Comparison of ENCODE assay signal across 23 cellular contexts in genomic region chr2:7473135-7473771, GRCh38.
A peak's percentile ranks its signal among the peaks of the same experiment; 100 is the strongest.
DNase-seq lines count a peak whose midpoint lies in the region; ATAC-seq, FAIRE-seq and TF ChIP-seq lines count a peak whose summit lies in the region.
"Had no signal": no experiment of that assay in that cellular context is flagged by ENCODE, and none has a peak within 500 bp of the region (broad histone marks: within the 10 kb centered on the region; RNA-seq: fewer than 3 reads in every experiment).

No MANE protein-coding gene starts in this region.

- intact Hi-C loops in HepG2 (cut with micrococcal nuclease; ENCODE audit: unreplicated experiment) = no loop called here
- intact Hi-C loops in right lobe of liver (cut with DNase I) = no loop called here

- H3K4me3 Mint-ChIP-seq in T-helper 2 cell treated with Interferon-gamma antibody and Interleukin-4, amounts not matched to agents 5 μg/mL and 100 μg/mL, for 36 hours = peak overlapping the region; percentile 30
- no peak overlapping the region for H3K4me3 Mint-ChIP-seq in activated naive CD8-positive, alpha-beta T cell
- H3K4me3 Mint-ChIP-seq in stimulated activated naive CD8-positive, alpha-beta T cell treated with anti-CD3 and anti-CD28 coated beads, Interleukin-15, amount 100 ng/mL, for 72 hours = peak overlapping the region; percentile 13 to 58
- H3K4me3 Mint-ChIP-seq: CD4-positive, alpha-beta memory T cell had no signal

- TF ChIP-seq EP300 in HepG2 (IDR thresholded peaks at IDR 0.05; ENCODE audit: low read depth in 2 of 2, low read length in 2 of 2) (no peak), HepG2 (CRISPR knock-in tag; IDR thresholded peaks at IDR 0.05; ENCODE audit: borderline replicate concordance) (no peak)

- no peaks in the 10 kb centered on the region for H3K36me3 ChIP-seq in HepG2 (replicated peaks in 1 of 2; ENCODE audit: control insufficient read depth in 1 of 2, insufficient read depth in 2 of 2, low read length in 2 of 2)
- no peaks in the 10 kb centered on the region for H3K36me3 ChIP-seq in right lobe of liver

- H3K9me3 Mint-ChIP-seq in T-helper 2 cell treated with Interferon-gamma antibody and Interleukin-4, amounts not matched to agents 5 μg/mL and 100 μg/mL, for 36 hours = peaks cover 6% of the 10 kb centered on the region
- H3K9me3 Mint-ChIP-seq in activated naive CD8-positive, alpha-beta T cell (ENCODE audit: low read depth) = no peaks in the 10 kb centered on the region
- peaks cover 11 to 24% of the 10 kb centered on the region in 2 donors for H3K9me3 Mint-ChIP-seq in stimulated activated naive CD8-positive, alpha-beta T cell treated with anti-CD3 and anti-CD28 coated beads, Interleukin-15, amount 100 ng/mL, for 72 hours

- H3K27ac ChIP-seq in HepG2 (ENCODE audit: extremely low read length, insufficient read depth, low read length) = no peak overlapping the region
- no peak overlapping the region for H3K27ac ChIP-seq in right lobe of liver
- H3K27ac ChIP-seq: GM23248 had no signal

- 3% methylated on average over 7 of the region's 7 CpGs for WGBS in HepG2 (ENCODE audit: low lambda C conversion rate)
- 36% methylated on average over 7 of the region's 7 CpGs for WGBS in right lobe of liver (ENCODE audit: insufficient coverage, low coverage, low lambda C conversion rate, missing lambda C conversion rate)

- no peak overlapping the region for H3K9ac ChIP-seq in HepG2 (ENCODE audit: insufficient read depth, low read depth, low read length)
- H3K9ac ChIP-seq: GM23248 had no signal

- CTCF ChIA-PET in HepG2 (lab: Yijun Ruan, JAX; ENCODE audit: low intra/inter-chr PET ratio, low total read pairs) = no interaction called here

- H4K20me1 ChIP-seq in HepG2 (ENCODE audit: insufficient read depth, low read length) = no peaks in the 10 kb centered on the region

- in situ Hi-C loops in HepG2 (cut with HindIII; ENCODE audit: extremely low pct_ligation_motif_present, low pct_unique_long_range_greater_than_20kb) = no loop called here

- peaks cover 63% of the 10 kb centered on the region for H3K4me1 Mint-ChIP-seq in T-helper 2 cell treated with Interferon-gamma antibody and Interleukin-4, amounts not matched to agents 5 μg/mL and 100 μg/mL, for 36 hours (ENCODE audit: low read depth)
- H3K4me1 Mint-ChIP-seq in activated naive CD8-positive, alpha-beta T cell (ENCODE audit: low read depth) = peaks cover 60% of the 10 kb centered on the region
- H3K4me1 Mint-ChIP-seq in stimulated activated naive CD8-positive, alpha-beta T cell treated with anti-CD3 and anti-CD28 coated beads, Interleukin-15, amount 100 ng/mL, for 72 hours = peaks cover 77% of the 10 kb centered on the region

- H3K27me3 Mint-ChIP-seq in T-helper 2 cell treated with Interferon-gamma antibody and Interleukin-4, amounts not matched to agents 5 μg/mL and 100 μg/mL, for 36 hours (ENCODE audit: low read depth) = no peaks in the 10 kb centered on the region
- no peaks in the 10 kb centered on the region for H3K27me3 Mint-ChIP-seq in activated naive CD8-positive, alpha-beta T cell
- no peaks in the 10 kb centered on the region for H3K27me3 Mint-ChIP-seq in stimulated activated naive CD8-positive, alpha-beta T cell treated with anti-CD3 and anti-CD28 coated beads, Interleukin-15, amount 100 ng/mL, for 72 hours

- no peak overlapping the region for H3K27ac Mint-ChIP-seq in T-helper 2 cell treated with Interferon-gamma antibody and Interleukin-4, amounts not matched to agents 5 μg/mL and 100 μg/mL, for 36 hours
- H3K27ac Mint-ChIP-seq in activated naive CD8-positive, alpha-beta T cell = peak overlapping the region; percentile 25
- H3K27ac Mint-ChIP-seq in stimulated activated naive CD8-positive, alpha-beta T cell treated with anti-CD3 and anti-CD28 coated beads, Interleukin-15, amount 100 ng/mL, for 72 hours = peak overlapping the region; percentile 74 to 78

- H3K36me3 Mint-ChIP-seq in T-helper 2 cell treated with Interferon-gamma antibody and Interleukin-4, amounts not matched to agents 5 μg/mL and 100 μg/mL, for 36 hours (ENCODE audit: low read depth) = peaks cover 7% of the 10 kb centered on the region
- peaks cover 2% of the 10 kb centered on the region for H3K36me3 Mint-ChIP-seq in activated naive CD8-positive, alpha-beta T cell

- no peaks in the 10 kb centered on the region for H3K27me3 ChIP-seq in HepG2 (ENCODE audit: control insufficient read depth in 1 of 2, insufficient read depth in 2 of 2, low read length in 2 of 2)
- H3K27me3 ChIP-seq in right lobe of liver = no peaks in the 10 kb centered on the region

- no TSS peak for BruUV-seq in HepG2 (replicated peaks; lab: Mats Ljungman, UMichigan)

- no peak for DNase-seq in T-helper 2 cell treated with Interferon-gamma antibody and Interleukin-4, amounts not matched to agents 5 μg/mL and 100 μg/mL, for 36 hours (ENCODE audit: low spot score)
- no peak for DNase-seq in T-helper 2 cell
- no peak for DNase-seq in HepG2 (ENCODE audit: low spot score)
- DNase-seq in right lobe of liver = no peak
- DNase-seq in stimulated activated naive CD8-positive, alpha-beta T cell treated with anti-CD3 and anti-CD28 coated beads, Interleukin-15, amount 100 ng/mL, for 72 hours = no peak
- no peak for DNase-seq in SKM-1 (lab: John Stamatoyannopoulos, UW; ENCODE audit: unreplicated experiment)
- no peak for DNase-seq in putamen (ENCODE audit: low spot score)
- DNase-seq: 8988T; CD4-positive, alpha-beta memory T cell; DND-41; GM23248; KBM-7; NCI-H1436; NCI-H2029; NCI-H2171; NCI-H446 treated with DMSO at 0.1 percent for 48 hours; NK-92 treated with Interleukin-12 subunit alpha and Interleukin-12 subunit beta, amount 100 ng/mL, for 24 hours; OCI-M1 had no signal

- no peaks in the 10 kb centered on the region for H3K79me2 ChIP-seq in HepG2 (ENCODE audit: insufficient read depth, low read length)

- no peak for ATAC-seq in HepG2
- ATAC-seq in right lobe of liver = no peak
- ATAC-seq in stimulated activated naive CD8-positive, alpha-beta T cell treated with anti-CD3 and anti-CD28 coated beads, Interleukin-15, amount 100 ng/mL, for 72 hours = peak; percentile 72

- no peak overlapping the region for H2AFZ ChIP-seq in HepG2 (ENCODE audit: low read length)
- H2AFZ ChIP-seq: GM23248 had no signal

- H3K4me1 ChIP-seq in HepG2 (ENCODE audit: insufficient read depth, low read length) = no peaks in the 10 kb centered on the region
- H3K4me1 ChIP-seq in right lobe of liver = no peaks in the 10 kb centered on the region

- TF ChIP-seq CTCF in HepG2 (CRISPR knock-in tag; IDR thresholded peaks at IDR 0.05) = no peak
- TF ChIP-seq CTCF in right lobe of liver (IDR thresholded peaks at IDR 0.05) = no peak

- TF ChIP-seq POLR2A in HepG2 (IDR thresholded peaks at IDR 0.05; ENCODE audit: insufficient read depth in 1 of 2, low read depth in 2 of 2, low read length in 2 of 2) = no peak
- no peak for TF ChIP-seq POLR2A in right lobe of liver (IDR thresholded peaks at IDR 0.05)

- H3K9me3 ChIP-seq in HepG2 (ENCODE audit: low read length) = no peaks in the 10 kb centered on the region
- no peaks in the 10 kb centered on the region for H3K9me3 ChIP-seq in right lobe of liver

- no peak for FAIRE-seq in HepG2 (lab: Jason Lieb, UNC)
- FAIRE-seq: D721Med, G401.6, GM12891, GM18507 had no signal

- TF ChIP-seq RAD21 in HepG2 (CRISPR knock-in tag; IDR thresholded peaks at IDR 0.05) = no peak

- no peak overlapping the region for H3K4me3 ChIP-seq in HepG2 (replicated peaks in 1 of 3; ENCODE audit: insufficient read depth in 1 of 3, low read depth in 2 of 3, low read length in 3 of 3)
- no peak overlapping the region for H3K4me3 ChIP-seq in right lobe of liver
- H3K4me3 ChIP-seq: GM23248 had no signal

- H3K4me2 ChIP-seq in HepG2 (ENCODE audit: low read depth, low read length) = no peak overlapping the region

- POLR2A ChIA-PET in HepG2 (lab: Yijun Ruan, JAX) = no interaction called here

TF ChIP-seq in HepG2, 621 proteins besides CTCF, POLR2A, EP300 and RAD21:
- TF ChIP-seq SRY (CRISPR knock-in tag; IDR thresholded peaks at IDR 0.05) = no peak
- no peak for TF ChIP-seq ZNF792 (CRISPR knock-in tag; IDR thresholded peaks at IDR 0.05)
- TF ChIP-seq ZNF7 (CRISPR knock-in tag; IDR thresholded peaks at IDR 0.05) = no peak
- TF ChIP-seq MAFK (conservative IDR thresholded peaks at IDR 0.05 in 1 of 2, IDR thresholded peaks at IDR 0.05 in 1 of 2; ENCODE audit: low read length in 2 of 2) = peak; percentile 38 to 56; a peak in 3 of 4 replicates
- no peak for TF ChIP-seq HNF1B (CRISPR knock-in tag; IDR thresholded peaks at IDR 0.05)
- no peak for TF ChIP-seq ZEB1 (IDR thresholded peaks at IDR 0.05; ENCODE audit: insufficient replicate concordance, low read depth)
- TF ChIP-seq, protein P1, sequence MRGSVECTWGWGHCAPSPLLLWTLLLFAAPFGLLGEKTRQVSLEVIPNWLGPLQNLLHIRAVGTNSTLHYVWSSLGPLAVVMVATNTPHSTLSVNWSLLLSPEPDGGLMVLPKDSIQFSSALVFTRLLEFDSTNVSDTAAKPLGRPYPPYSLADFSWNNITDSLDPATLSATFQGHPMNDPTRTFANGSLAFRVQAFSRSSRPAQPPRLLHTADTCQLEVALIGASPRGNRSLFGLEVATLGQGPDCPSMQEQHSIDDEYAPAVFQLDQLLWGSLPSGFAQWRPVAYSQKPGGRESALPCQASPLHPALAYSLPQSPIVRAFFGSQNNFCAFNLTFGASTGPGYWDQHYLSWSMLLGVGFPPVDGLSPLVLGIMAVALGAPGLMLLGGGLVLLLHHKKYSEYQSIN (CRISPR knock-in tag; IDR thresholded peaks at IDR 0.05; ENCODE audit: borderline replicate concordance) = no peak
- no peak for TF ChIP-seq ELF3 (CRISPR knock-in tag; IDR thresholded peaks at IDR 0.05)
- TF ChIP-seq MAFF (IDR thresholded peaks at IDR 0.05; ENCODE audit: low read depth, low read length) = 0 out of 2 replicates have a peak, but pooled peaks have one; percentile 14
